In genomic region chr3:45841701-45842491, GRCh38 we compare ENCODE assay signal across 8 cellular contexts. TPM values are rescaled to one million over a fixed set of nuclear protein-coding genes. Genes with fewer than 3 reads are reported as not detected.
DNase-seq lines count a peak whose midpoint lies in the region; ATAC-seq and TF ChIP-seq lines count a peak whose summit lies in the region.

Gene LZTFL1 (minus strand): TSS chr3:45842119. CDS start chr3:45841991, 128 bp downstream.

- TF ChIP-seq CTCF in GM23338 (conservative IDR thresholded peaks at IDR 0.05; ENCODE audit: low read depth in 2 of 2) (no peak), Loucy (conservative IDR thresholded peaks at IDR 0.05; ENCODE audit: low read length) (no peak), fibroblast of villous mesenchyme (IDR thresholded peaks at IDR 0.05; ENCODE audit: insufficient read depth, low read depth, low read length) (no peak), nephron progenitor cell (IDR thresholded peaks at IDR 0.05) (no peak)

- H3K36me3 Mint-ChIP-seq in GM23338 (ENCODE audit: low read depth) = no peaks in the 10 kb centered on the region
- H3K36me3 Mint-ChIP-seq in nephron progenitor cell (ENCODE audit: low read depth) = peaks cover 1% of the 10 kb centered on the region

- H2AFZ ChIP-seq in GM23338 (peak within 1 kb of the TSS; percentile 85), Loucy (ENCODE audit: low read length) (peak within 1 kb of the TSS; percentile 72)

- peak; percentile 92 for DNase-seq in DMS53 (lab: John Stamatoyannopoulos, UW)
- peak; percentile 99 for DNase-seq in GM23338 (ENCODE audit: low spot score)
- peak; percentile 96 to 97 for DNase-seq in SHP77 (lab: John Stamatoyannopoulos, UW)
- DNase-seq in activated effector memory CD4-positive, alpha-beta T cell treated with anti-CD3 and anti-CD28 coated beads, Interleukin-2, amount 50 U/mL, for 16 hours = peak; percentile 96
- peak; percentile 97 for DNase-seq in fibroblast of villous mesenchyme (ENCODE audit: low read depth)
- DNase-seq in nephron progenitor cell = peak; percentile 79
- peak; percentile 87 for DNase-seq in stimulated activated naive CD8-positive, alpha-beta T cell treated with anti-CD3 and anti-CD28 coated beads, Interleukin-15, Interleukin-2, amounts not matched to agents 100 U/mL and 50 U/mL, for 24 hours

- no peaks in the 10 kb centered on the region for H3K4me1 ChIP-seq in GM23338 (ENCODE audit: insufficient read depth)
- peaks cover 11% of the 10 kb centered on the region for H3K4me1 ChIP-seq in Loucy (ENCODE audit: insufficient read depth, low read length, poor library complexity, severe bottlenecking)

- H3F3A ChIP-seq in GM23338 (replicated peaks; ENCODE audit: low read depth) (no peaks in the 10 kb centered on the region), Loucy (ENCODE audit: low read depth) (no peaks in the 10 kb centered on the region)

- no peaks in the 10 kb centered on the region for H3K36me3 ChIP-seq in GM23338 (ENCODE audit: insufficient read depth)
- H3K36me3 ChIP-seq in Loucy (ENCODE audit: insufficient read depth, low read length) = no peaks in the 10 kb centered on the region

- peaks cover 2% of the 10 kb centered on the region for H3K27me3 Mint-ChIP-seq in GM23338 (ENCODE audit: insufficient read depth, low read depth, poor library complexity)
- H3K27me3 Mint-ChIP-seq in nephron progenitor cell (ENCODE audit: low read depth, poor library complexity) = peaks cover 42% of the 10 kb centered on the region

- no peaks in the 10 kb centered on the region for H3K79me2 ChIP-seq in GM23338 (replicated peaks; ENCODE audit: insufficient read depth)
- H3K79me2 ChIP-seq in Loucy (ENCODE audit: insufficient read depth, low read length) = no peaks in the 10 kb centered on the region

- H4K20me1 ChIP-seq in GM23338 (replicated peaks; ENCODE audit: insufficient read depth) (no peaks in the 10 kb centered on the region), Loucy (ENCODE audit: insufficient read depth, low read length, poor library complexity, severe bottlenecking) (no peaks in the 10 kb centered on the region)

- no peaks in the 10 kb centered on the region for H3K9me3 ChIP-seq in Loucy (ENCODE audit: insufficient read depth, low read depth, low read length)

- peak; percentile 96 for ATAC-seq in GM23338
- peak; percentile 89 for ATAC-seq in stimulated activated naive CD8-positive, alpha-beta T cell treated with anti-CD3 and anti-CD28 coated beads, Interleukin-15, Interleukin-2, amounts not matched to agents 100 U/mL and 50 U/mL, for 24 hours

- no peaks in the 10 kb centered on the region for H3K9me3 Mint-ChIP-seq in GM23338
- H3K9me3 Mint-ChIP-seq in nephron progenitor cell = peaks cover 4% of the 10 kb centered on the region

- H3K4me3 ChIP-seq in GM23338 (peak within 1 kb of the TSS; percentile 84), Loucy (ENCODE audit: low read length, poor library complexity, severe bottlenecking) (peak within 1 kb of the TSS; percentile 83), fibroblast of villous mesenchyme (ENCODE audit: low read depth, low read length) (peak within 1 kb of the TSS; percentile 95)

- peak within 1 kb of the TSS; percentile 96 for H3K4me2 ChIP-seq in GM23338
- H3K4me2 ChIP-seq in Loucy (ENCODE audit: low read depth, low read length, poor library complexity, severe bottlenecking) = peak within 1 kb of the TSS; percentile 76

- H3K4me3 Mint-ChIP-seq in GM23338 = peak within 1 kb of the TSS; percentile 88
- H3K4me3 Mint-ChIP-seq in nephron progenitor cell = peak within 1 kb of the TSS; percentile 91

- peak within 1 kb of the TSS; percentile 55 for H3K9ac ChIP-seq in Loucy (ENCODE audit: low read depth, low read length, poor library complexity, severe bottlenecking)

- peaks cover 43% of the 10 kb centered on the region for H3K27me3 ChIP-seq in GM23338 (ENCODE audit: insufficient read depth)
- no peaks in the 10 kb centered on the region for H3K27me3 ChIP-seq in Loucy (ENCODE audit: insufficient read depth, low read length, poor library complexity, severe bottlenecking)

- peak within 1 kb of the TSS; percentile 91 for H3K27ac Mint-ChIP-seq in GM23338
- H3K27ac Mint-ChIP-seq in nephron progenitor cell = peak within 1 kb of the TSS; percentile 95

- H3K9me2 ChIP-seq in GM23338 (ENCODE audit: insufficient read depth) = peaks cover 10% of the 10 kb centered on the region; the same call in 1 of the 2 replicates
- no peaks in the 10 kb centered on the region for H3K9me2 ChIP-seq in Loucy (replicated peaks; ENCODE audit: low read depth, low read length)

- H3K4me1 Mint-ChIP-seq in GM23338 (peaks cover 3% of the 10 kb centered on the region; the same call in 2 of the 3 replicates), nephron progenitor cell (peaks cover 19% of the 10 kb centered on the region)

- no peak within 1 kb of the TSS for H3K27ac ChIP-seq in GM23338 (ENCODE audit: low read depth)

TF ChIP-seq in GM23338, 12 proteins besides CTCF, POLR2A, EP300 and RAD21:
- TF ChIP-seq POLR2AphosphoS5 (IDR thresholded peaks at IDR 0.05; ENCODE audit: low read depth) (peak; percentile 86), ETS1 (IDR thresholded peaks at IDR 0.05) (peak; percentile 7; the same call in 1 of the 2 replicates), EZH2phosphoT487 (IDR thresholded peaks at IDR 0.05; ENCODE audit: unreplicated experiment) (no peak)

RNA-seq across cellular contexts. Expression of gene LZTFL1, which starts in this region (rescaled TPM):
- 11.6 and 13.9 TPM in 2 replicates for total RNA-seq in GM23338 (2014; rRNA removed; shearing (Covaris generic))
- 3.6 and 6.3 TPM in 2 replicates for polyA plus RNA-seq in GM23338 (2016; fragmentation: Nextera tagmentation; extraction: Ambion mirVana)
- 13.2 and 18.6 TPM in 2 replicates for total RNA-seq in fibroblast of villous mesenchyme
